35 cellular contexts compared by ENCODE assay signal in the genomic region with DNA sequence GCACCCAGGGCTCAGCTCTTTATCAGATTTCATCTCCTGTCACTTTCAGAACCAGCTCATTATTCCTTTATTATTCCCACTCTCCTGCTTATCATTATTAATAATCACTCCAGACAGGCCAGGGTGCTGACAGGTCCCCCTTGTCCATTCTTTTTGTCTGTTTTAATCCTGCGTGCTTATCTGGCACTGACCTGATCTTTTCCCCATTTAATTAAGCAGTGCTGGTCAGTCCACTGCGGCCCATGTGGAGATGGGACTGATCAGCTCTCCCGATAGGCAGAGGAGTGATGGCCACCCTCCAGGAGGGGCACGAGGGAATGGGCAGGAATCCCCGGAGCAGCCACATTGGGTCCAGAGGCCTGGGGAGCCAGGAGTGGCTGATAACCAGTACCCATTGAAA. TPM values are rescaled to one million over a fixed set of nuclear protein-coding genes. Genes with fewer than 3 reads are reported as not detected.
DNase-seq lines count a peak whose midpoint lies in the region; ATAC-seq and TF ChIP-seq lines count a peak whose summit lies in the region.
"Had no signal": no experiment of that assay in that cellular context is flagged by ENCODE, and none has a peak within 500 bp of the region (broad histone marks: within the 10 kb centered on the region; RNA-seq: fewer than 3 reads in every experiment).

No MANE protein-coding gene starts in this region.

- no peak overlapping the region for H4K5ac ChIP-seq in H9 (ENCODE audit: insufficient read length, low read depth, low read length)

- no peaks in the 10 kb centered on the region for H3F3A ChIP-seq in SK-N-SH (replicated peaks; ENCODE audit: insufficient read depth)

- H3K9ac ChIP-seq in H9 (ENCODE audit: extremely low read depth, insufficient read length, low read length) = no peak overlapping the region
- H3K9ac ChIP-seq in SK-N-SH = no peak overlapping the region
- no peak overlapping the region for H3K9ac ChIP-seq in neuronal stem cell (ENCODE audit: low read depth, low read length, poor library complexity)
- H3K9ac ChIP-seq: BLaER1; BLaER1 treated with 17β-estradiol and CSF1 and Interleukin-3, amounts not matched to agents 10 nM and 100 nM had no signal

- H2BK5ac ChIP-seq in H9 (ENCODE audit: insufficient read length, low read length) (no peak overlapping the region), neuronal stem cell (ENCODE audit: low read length) (no peak overlapping the region)

- H3K9me2 ChIP-seq in SK-N-SH = no peaks in the 10 kb centered on the region

- H4K20me1 ChIP-seq in H9 (ENCODE audit: control insufficient read depth, insufficient read depth, insufficient read length) = no peaks in the 10 kb centered on the region
- H4K20me1 ChIP-seq in SK-N-SH (ENCODE audit: insufficient read depth) = no peaks in the 10 kb centered on the region
- H4K20me1 ChIP-seq: BLaER1; BLaER1 treated with 17β-estradiol and CSF1 and Interleukin-3, amounts not matched to agents 10 nM and 100 nM had no signal

- H2AFZ ChIP-seq in H9 (ENCODE audit: low read length) = no peak overlapping the region
- H2AFZ ChIP-seq in SK-N-SH (ENCODE audit: low read depth) = no peak overlapping the region
- peak overlapping the region; percentile 41 for H2AFZ ChIP-seq in neuronal stem cell (ENCODE audit: low read length)

- H3K4me3 ChIP-seq in SK-N-SH (ENCODE audit: low read depth in 2 of 2, low read length in 1 of 2) = no peak overlapping the region
- H3K4me3 ChIP-seq in neuronal stem cell (ENCODE audit: low read length in 2 of 2) = no peak overlapping the region
- no peak overlapping the region for H3K4me3 ChIP-seq in upper lobe of right lung
- H3K4me3 ChIP-seq: A549; BLaER1; BLaER1 treated with 17β-estradiol and CSF1 and Interleukin-3, amounts not matched to agents 10 nM and 100 nM had no signal

- H4K8ac ChIP-seq in H9 (replicated peaks; ENCODE audit: insufficient read length, low read depth, low read length) = no peak overlapping the region
- no peak overlapping the region for H4K8ac ChIP-seq in neuronal stem cell (ENCODE audit: low read depth, low read length)

- H2BK20ac ChIP-seq in H9 (ENCODE audit: low read depth, low read length, poor library complexity, severe bottlenecking) = no peak overlapping the region

- H3K4me3 Mint-ChIP-seq in H9 = no peak overlapping the region
- H3K4me3 Mint-ChIP-seq: B cell; CD14-positive monocyte; CD4-positive, alpha-beta memory T cell; CD4-positive, alpha-beta T cell; CD4-positive, CD25-positive, alpha-beta regulatory T cell; CD8-positive, alpha-beta memory T cell; CD8-positive, alpha-beta T cell had no signal

- no peaks in the 10 kb centered on the region for H3K23me2 ChIP-seq in H9 (ENCODE audit: insufficient read length, low read depth, low read length, poor library complexity, severe bottlenecking)

- H3K18ac ChIP-seq in H9 (ENCODE audit: insufficient read length, low read depth, low read length) = no peak overlapping the region
- H3K18ac ChIP-seq in neuronal stem cell (ENCODE audit: low read length) = no peak overlapping the region

- H3K27ac ChIP-seq in H9 (ENCODE audit: insufficient read length, low read depth, low read length) (no peak overlapping the region), SK-N-SH (ENCODE audit: low read depth in 2 of 2, low read length in 1 of 2) (no peak overlapping the region), neuronal stem cell (replicated peaks; ENCODE audit: low read length) (no peak overlapping the region), upper lobe of right lung (no peak overlapping the region)
- H3K27ac ChIP-seq: 22Rv1, A549, BLaER1, C4-2B had no signal

- H3K36me3 Mint-ChIP-seq in H9 (ENCODE audit: insufficient read depth in 1 of 3, low read depth in 3 of 3) = no peaks in the 10 kb centered on the region
- H3K36me3 Mint-ChIP-seq: CD14-positive monocyte; CD4-positive, alpha-beta memory T cell; CD4-positive, CD25-positive, alpha-beta regulatory T cell; CD8-positive, alpha-beta memory T cell; CD8-positive, alpha-beta T cell had no signal

- H3K23ac ChIP-seq in H9 (ENCODE audit: insufficient read length, low read depth, low read length) (no peak overlapping the region), neuronal stem cell (ENCODE audit: low read depth, low read length, poor library complexity) (no peak overlapping the region)

- CTCF ChIA-PET in SK-N-SH (lab: Yijun Ruan, JAX) = interaction anchor here (1.0 to 2.9 kb wide), 6 partner anchors 17 to 257 kb away, joined by 3 to 14 read pairs (median 3); no protein-coding TSS in a partner anchor

- H3K27me3 ChIP-seq in H9 (ENCODE audit: insufficient read depth, low read length) (no peaks in the 10 kb centered on the region), SK-N-SH (ENCODE audit: insufficient read depth) (no peaks in the 10 kb centered on the region), neuronal stem cell (ENCODE audit: control insufficient read depth in 3 of 3, insufficient read depth in 3 of 3, low read depth in 1 of 3, low read length in 3 of 3) (peaks cover 0 to 8% (median 0%) of the 10 kb centered on the region in 3 experiments), upper lobe of right lung (no peaks in the 10 kb centered on the region)
- H3K27me3 ChIP-seq: BE2C; BLaER1; BLaER1 treated with 17β-estradiol and CSF1 and Interleukin-3, amounts not matched to agents 10 nM and 100 nM had no signal

- H3K27me3 Mint-ChIP-seq in H9 (ENCODE audit: low read depth) = peaks cover 5% of the 10 kb centered on the region

- no peak overlapping the region for H3K14ac ChIP-seq in H9 (ENCODE audit: insufficient read depth, low read length)
- H3K14ac ChIP-seq in neuronal stem cell (ENCODE audit: low read length) = no peak overlapping the region

- peak in 1 of 2 experiments; percentile 91; a peak in 2 of 4 replicates for TF ChIP-seq EP300 in SK-N-SH (IDR thresholded peaks at IDR 0.05; ENCODE audit: borderline replicate concordance in 1 of 2, low read depth in 1 of 2, low read length in 1 of 2)

- no CpG with 5 or more reads among the region's 5 CpGs for WGBS in H9 (ENCODE audit: extremely low coverage, insufficient read length, low lambda C conversion rate)
- WGBS in SK-N-SH (ENCODE audit: low lambda C conversion rate) = 33% methylated on average over 4 of the region's 5 CpGs
- no CpG with 5 or more reads among the region's 5 CpGs for WGBS in neuronal stem cell (ENCODE audit: extremely low coverage in 2 of 2, insufficient read length in 2 of 2, insufficient replicate concordance in 1 of 2), 2 donors

- H3K79me2 ChIP-seq in H9 (ENCODE audit: insufficient read depth, low read length) (no peaks in the 10 kb centered on the region), SK-N-SH (ENCODE audit: insufficient read depth) (no peaks in the 10 kb centered on the region)

- DNase-seq in H9 (no peak), SK-N-SH (peak; percentile 84), neuronal stem cell (ENCODE audit: low spot score) (no peak), upper lobe of right lung (no peak), HUDEP-2 (lab: John Stamatoyannopoulos, UW; ENCODE audit: unreplicated experiment in 76 of 76) (no peak)
- DNase-seq: 8988T; ACHN; AML-193; C1 segment of cervical spinal cord; Caco-2; Calu3; CD4-positive, alpha-beta memory T cell; CD4-positive, alpha-beta T cell; CD4-positive, CD25-positive, alpha-beta regulatory T cell; CD8-positive, alpha-beta memory T cell; CD8-positive, alpha-beta T cell; COR-L47; DMS 273 treated with DMSO at 0.1 percent for 48 hours; DMS153; DMS53; DMS79; DMS79 treated with DMSO at 0.1 percent for 48 hours; DND-41; EL had no signal

- no peak overlapping the region for H3T11ph ChIP-seq in H9 (ENCODE audit: low read length)

- intact Hi-C loops in upper lobe of right lung (cut with DNase I) = no loop called here

- TF ChIP-seq RAD21 in SK-N-SH (IDR thresholded peaks at IDR 0.05; ENCODE audit: low read length) = peak; percentile 19; the same call in 1 of the 2 replicates

- H3K56ac ChIP-seq in H9 (ENCODE audit: insufficient read length, low read depth, low read length) = no peak overlapping the region

- no peak; the same call in 2 of the 3 replicates for ATAC-seq in SK-N-SH treated with all-trans-retinoic acid at 6 μM for 48 hours
- no peak for ATAC-seq in GM21619 (IDR thresholded peaks at IDR 0.05; ENCODE audit: unreplicated experiment)
- no peak for ATAC-seq in upper lobe of right lung
- no peak for ATAC-seq in GM21717 (IDR thresholded peaks at IDR 0.05; ENCODE audit: unreplicated experiment)
- ATAC-seq: A549; CD8-positive, alpha-beta T cell had no signal

- no peak overlapping the region for H2BK120ac ChIP-seq in H9 (ENCODE audit: low read depth, low read length, poor library complexity, severe bottlenecking)
- H2BK120ac ChIP-seq in neuronal stem cell (ENCODE audit: low read depth, low read length) = no peak overlapping the region

- no peaks in the 10 kb centered on the region for H3K9me3 Mint-ChIP-seq in H9
- H3K9me3 Mint-ChIP-seq: CD14-positive monocyte; CD4-positive, alpha-beta memory T cell; CD4-positive, alpha-beta T cell; CD4-positive, CD25-positive, alpha-beta regulatory T cell; CD8-positive, alpha-beta memory T cell; CD8-positive, alpha-beta T cell had no signal

- POLR2A ChIA-PET in SK-N-SH (lab: Yijun Ruan, JAX) = interaction anchor here (1.2 kb wide), 1 partner anchor 17 kb away, joined by 3 read pairs; no protein-coding TSS in a partner anchor

- H3K36me3 ChIP-seq in SK-N-SH (replicated peaks in 1 of 2; ENCODE audit: control insufficient read depth in 1 of 2, insufficient read depth in 2 of 2, low read length in 1 of 2) (no peaks in the 10 kb centered on the region), neuronal stem cell (replicated peaks in 1 of 2; ENCODE audit: control insufficient read depth in 2 of 2, insufficient read depth in 2 of 2, low read length in 2 of 2) (no peaks in the 10 kb centered on the region), upper lobe of right lung (no peaks in the 10 kb centered on the region)
- H3K36me3 ChIP-seq: BE2C; BLaER1; BLaER1 treated with 17β-estradiol and CSF1 and Interleukin-3, amounts not matched to agents 10 nM and 100 nM had no signal

- H2BK15ac ChIP-seq in H9 (ENCODE audit: low read depth, low read length) (0 out of 2 replicates have a peak overlapping the region, but pooled peaks have one; percentile 9), neuronal stem cell (ENCODE audit: low read length) (no peak overlapping the region)

- H3K9me3 ChIP-seq in H9 (ENCODE audit: control insufficient read depth, low read depth, low read length) (no peaks in the 10 kb centered on the region), SK-N-SH (no peaks in the 10 kb centered on the region), neuronal stem cell (replicated peaks in 1 of 2; ENCODE audit: control insufficient read depth in 2 of 2, insufficient read depth in 1 of 2, low read depth in 1 of 2, low read length in 2 of 2) (no peaks in the 10 kb centered on the region), upper lobe of right lung (no peaks in the 10 kb centered on the region)
- H3K9me3 ChIP-seq: A549; BE2C; BLaER1; BLaER1 treated with 17β-estradiol and CSF1 and Interleukin-3, amounts not matched to agents 10 nM and 100 nM; Caco-2 had no signal

- no peak overlapping the region; a peak in 1 of 7 replicates for H3K27ac Mint-ChIP-seq in H9
- H3K27ac Mint-ChIP-seq: B cell; CD14-positive monocyte; CD4-positive, alpha-beta T cell; CD4-positive, CD25-positive, alpha-beta regulatory T cell; CD8-positive, alpha-beta memory T cell; CD8-positive, alpha-beta T cell had no signal

- no peak overlapping the region for H3K4ac ChIP-seq in H9 (ENCODE audit: low read depth, low read length)
- no peak overlapping the region for H3K4ac ChIP-seq in neuronal stem cell (ENCODE audit: low read length)

- TF ChIP-seq CTCF in H9 (conservative IDR thresholded peaks at IDR 0.05) (no peak), SK-N-SH (IDR thresholded peaks at IDR 0.05) (no peak), upper lobe of right lung (IDR thresholded peaks at IDR 0.05) (no peak)

- H2BK12ac ChIP-seq in H9 (ENCODE audit: insufficient read length, low read depth, low read length) = no peak overlapping the region
- no peak overlapping the region for H2BK12ac ChIP-seq in neuronal stem cell (ENCODE audit: low read length)

- H3K4me2 ChIP-seq in H9 (ENCODE audit: insufficient read depth, insufficient read length, low read length) (no peak overlapping the region), SK-N-SH (no peak overlapping the region), neuronal stem cell (ENCODE audit: insufficient read depth, low read length, poor library complexity, severe bottlenecking) (no peak overlapping the region)
- H3K4me2 ChIP-seq: A549, BLaER1 had no signal

- H3K79me1 ChIP-seq in H9 (ENCODE audit: insufficient read depth, low read depth, low read length, poor library complexity, severe bottlenecking) (no peaks in the 10 kb centered on the region), neuronal stem cell (ENCODE audit: low read depth, low read length) (no peaks in the 10 kb centered on the region)

- no peaks in the 10 kb centered on the region for H3K4me1 ChIP-seq in H9 (ENCODE audit: insufficient read depth, low read length)
- H3K4me1 ChIP-seq in SK-N-SH (ENCODE audit: control insufficient read depth in 1 of 2, insufficient read depth in 2 of 2, low read depth in 1 of 2, low read length in 1 of 2) = peaks cover 0 to 25% of the 10 kb centered on the region in 2 experiments; a peak in 1 of 4 replicates
- peaks cover 0 to 2% of the 10 kb centered on the region in 2 donors for H3K4me1 ChIP-seq in neuronal stem cell (ENCODE audit: control insufficient read depth in 2 of 2, insufficient read depth in 1 of 2, low read depth in 1 of 2, low read length in 2 of 2)
- H3K4me1 ChIP-seq in upper lobe of right lung = no peaks in the 10 kb centered on the region
- H3K4me1 ChIP-seq: A549, BE2C, Caco-2 had no signal

- H4K91ac ChIP-seq in H9 (ENCODE audit: insufficient read length, low read depth, low read length) (no peak overlapping the region), neuronal stem cell (ENCODE audit: low read depth, low read length, poor library complexity) (no peak overlapping the region)

- H3K4me1 Mint-ChIP-seq in H9 = peaks cover 6 to 18% of the 10 kb centered on the region in 2 experiments
- H3K4me1 Mint-ChIP-seq: B cell; CD14-positive monocyte; CD4-positive, alpha-beta memory T cell; CD4-positive, CD25-positive, alpha-beta regulatory T cell; CD8-positive, alpha-beta memory T cell had no signal

- H2AK5ac ChIP-seq in H9 (ENCODE audit: insufficient read length, low read length) (no peak overlapping the region), neuronal stem cell (ENCODE audit: low read depth, low read length) (no peak overlapping the region)

RNA-seq across cellular contexts. Expression of gene GPATCH2L, which starts 55.5 kb away (rescaled TPM):
- total RNA-seq in H9 (2021) (76.7 and 77.2 TPM in 2 replicates), upper lobe of right lung (46.5 TPM)
- 17.7 and 28.5 TPM in 2 replicates for polyA plus RNA-seq in SK-N-SH (2012; rRNA removed)
- 11.7 and 15.1 TPM in 2 replicates for polyA plus RNA-seq in SK-N-SH (2012; cell fraction: cytosol; rRNA removed)
- 60.5 and 61.7 TPM in 2 replicates for polyA plus RNA-seq in SK-N-SH (2012; cell fraction: nucleus; rRNA removed)
- polyA plus RNA-seq in neuronal stem cell (2013, experiment 1 of 2) = 19.3 TPM
- polyA plus RNA-seq in neuronal stem cell (2013, experiment 2 of 2) = 18.4 TPM
